In genomic region chr2:42494434-42495233, GRCh38 we compare ENCODE assay signal across 8 cellular contexts. TPM values are rescaled to one million over a fixed set of nuclear protein-coding genes. Genes with fewer than 3 reads are reported as not detected.
DNase-seq lines count a peak whose midpoint lies in the region; ATAC-seq and TF ChIP-seq lines count a peak whose summit lies in the region.

No MANE protein-coding gene starts in this region.

- H3K36me3 ChIP-seq in adipocyte (ENCODE audit: control insufficient read depth, insufficient read depth, low read length, severe bottlenecking), result no peaks in the 10 kb centered on the region
- H3K36me3 ChIP-seq in psoas muscle (ENCODE audit: insufficient read depth in 1 of 2, low read depth in 1 of 2), result no peaks in the 10 kb centered on the region
- no peaks in the 10 kb centered on the region for H3K36me3 ChIP-seq in urinary bladder (ENCODE audit: insufficient read depth)

- TF ChIP-seq CTCF in psoas muscle (IDR thresholded peaks at IDR 0.05), result peak; percentile 83

- peaks cover 5% of the 10 kb centered on the region for H3K4me1 ChIP-seq in adipocyte (ENCODE audit: control insufficient read depth, insufficient read depth, low read length)
- no peaks in the 10 kb centered on the region for H3K4me1 ChIP-seq in psoas muscle
- no peaks in the 10 kb centered on the region for H3K4me1 ChIP-seq in urinary bladder (ENCODE audit: insufficient read depth)

- peaks cover 4% of the 10 kb centered on the region for H3K9me3 ChIP-seq in adipocyte (ENCODE audit: control insufficient read depth, low read length)
- H3K9me3 ChIP-seq in psoas muscle, result no peaks in the 10 kb centered on the region

- H3K27ac ChIP-seq in psoas muscle (no peak overlapping the region), urinary bladder (ENCODE audit: low read depth) (no peak overlapping the region)

- ATAC-seq in HG02610 (IDR thresholded peaks at IDR 0.05; ENCODE audit: unreplicated experiment) (peak; percentile 58), left ventricle myocardium superior (peak; percentile 76), psoas muscle (peak; percentile 51 to 90 (median 64))

- H3K27me3 ChIP-seq in adipocyte (replicated peaks; ENCODE audit: control insufficient read depth, insufficient read depth, low read length) (peaks cover 27% of the 10 kb centered on the region), psoas muscle (ENCODE audit: insufficient read depth in 3 of 3, low read length in 2 of 3) (peaks cover 4 to 69% (median 17%) of the 10 kb centered on the region in 3 donors)

- intact Hi-C loops in left ventricle myocardium superior (cut with micrococcal nuclease) (loop anchor here (2.0 kb wide), 1 partner anchor 168 kb away; no protein-coding TSS in a partner anchor), psoas muscle (cut with DNase I) (loop anchor here (2.0 to 10.0 kb wide), 3 partner anchors 168 to 280 kb away; no protein-coding TSS in a partner anchor)

- H3K9ac ChIP-seq in adipocyte (ENCODE audit: low read length), result peak overlapping the region; percentile 24

- H3K4me3 ChIP-seq in GM08714 (ENCODE audit: low read length) (peak overlapping the region; percentile 63), adipocyte (ENCODE audit: low read length) (peak overlapping the region; percentile 75), psoas muscle (peak overlapping the region; percentile 74), urinary bladder (ENCODE audit: low read depth, low read length) (peak overlapping the region; percentile 66)

- WGBS in psoas muscle, 3 donors, result 0 to 1% (median 1%) methylated on average over 58 to 59 of the region's 59 CpGs
- under 1% methylated on average over 59 of the region's 59 CpGs for WGBS in urinary bladder

- peak; percentile 93 for DNase-seq in NCI-H1105 treated with DMSO at 0.1 percent for 48 hours (lab: John Stamatoyannopoulos, UW)
- peak; percentile 56 to 88 for DNase-seq in SW 1271 (lab: John Stamatoyannopoulos, UW)
- peak; percentile 82 for DNase-seq in adipocyte (ENCODE audit: low read depth)
- DNase-seq in left ventricle myocardium superior, result peak; percentile 62
- DNase-seq in psoas muscle, result peak; percentile 52 to 77

RNA-seq across cellular contexts. Expression of gene KCNG3, which starts 0.9 kb away (rescaled TPM):
- total RNA-seq in left ventricle myocardium superior (not detected), psoas muscle (not detected), urinary bladder (0.53 TPM)
- polyA plus RNA-seq in psoas muscle (not detected), urinary bladder (0.04 TPM)
